Comparison of ENCODE assay signal across 9 cellular contexts in genomic region chr1:23751050-23751814, GRCh38. TPM values are rescaled to one million over a fixed set of nuclear protein-coding genes. Genes with fewer than 3 reads are reported as not detected.
A peak's percentile ranks its signal among the peaks of the same experiment; 100 is the strongest.
DNase-seq lines count a peak whose midpoint lies in the region; ATAC-seq and TF ChIP-seq lines count a peak whose summit lies in the region.
"Had no signal": no experiment of that assay in that cellular context is flagged by ENCODE, and none has a peak within 500 bp of the region (broad histone marks: within the 10 kb centered on the region; RNA-seq: fewer than 3 reads in every experiment).

No MANE protein-coding gene starts in this region.

- ATAC-seq in left lung (peak; percentile 86), upper lobe of left lung (ENCODE audit: low FRiP score in 2 of 2) (peak; percentile 59 to 69), GM19328 (IDR thresholded peaks at IDR 0.05; ENCODE audit: unreplicated experiment) (no peak)

- 62 to 63% methylated on average over 11 of the region's 11 CpGs for WGBS in upper lobe of left lung, 2 donors

- TF ChIP-seq CTCF in brain microvascular endothelial cell (IDR thresholded peaks at IDR 0.05; ENCODE audit: low read depth, low read length, missing control alignments) (peak; percentile 85), left lung (IDR thresholded peaks at IDR 0.05) (peak; percentile 45 to 68), upper lobe of left lung (IDR thresholded peaks at IDR 0.05) (peak in 5 of 6 experiments; percentile 35 to 54 (median 51))

- H3K4me3 ChIP-seq in brain microvascular endothelial cell (ENCODE audit: low read depth, low read length), result no peak overlapping the region
- no peak overlapping the region for H3K4me3 ChIP-seq in left lung
- no peak overlapping the region for H3K4me3 ChIP-seq in upper lobe of left lung
- H3K4me3 ChIP-seq: BLaER1 had no signal

- no peak for TF ChIP-seq EP300 in upper lobe of left lung (IDR thresholded peaks at IDR 0.05)

- peaks cover 64% of the 10 kb centered on the region for H3K36me3 ChIP-seq in brain microvascular endothelial cell (replicated peaks)
- H3K36me3 ChIP-seq in left lung, result peaks cover 0 to 71% of the 10 kb centered on the region in 2 donors
- H3K36me3 ChIP-seq in upper lobe of left lung, result peaks cover 54 to 76% (median 58%) of the 10 kb centered on the region in 4 donors

- TF ChIP-seq POLR2A in upper lobe of left lung (IDR thresholded peaks at IDR 0.05), result no peak

- H3K27me3 ChIP-seq in brain microvascular endothelial cell (replicated peaks) (no peaks in the 10 kb centered on the region), left lung (no peaks in the 10 kb centered on the region), upper lobe of left lung (no peaks in the 10 kb centered on the region)
- H3K27me3 ChIP-seq: BLaER1 had no signal

- intact Hi-C loops in left lung (cut with DNase I), result no loop called here

- H3K4me1 ChIP-seq in left lung (peaks cover 0 to 22% of the 10 kb centered on the region in 2 donors), upper lobe of left lung (peaks cover 13 to 30% (median 22%) of the 10 kb centered on the region in 4 donors)

- peak overlapping the region; percentile 26 for H3K27ac ChIP-seq in brain microvascular endothelial cell
- no peak overlapping the region for H3K27ac ChIP-seq in left lung
- H3K27ac ChIP-seq in upper lobe of left lung, result no peak overlapping the region
- H3K27ac ChIP-seq: BLaER1 had no signal

- in situ Hi-C loops in SK-MEL-5 (cut with HindIII; ENCODE audit: low pct_unique_long_range_greater_than_20kb, low sequenced_read_pairs), result no loop called here
- in situ Hi-C loops in brain microvascular endothelial cell (cut with HindIII; ENCODE audit: low pct_ligation_motif_present, low sequenced_read_pairs), result no loop called here

- no peaks in the 10 kb centered on the region for H3K9me3 ChIP-seq in left lung
- no peaks in the 10 kb centered on the region for H3K9me3 ChIP-seq in upper lobe of left lung
- H3K9me3 ChIP-seq: BLaER1 had no signal

- DNase-seq in DMS79 (lab: John Stamatoyannopoulos, UW), result peak; percentile 9
- DNase-seq in DMS79 treated with DMSO at 0.1 percent for 48 hours (lab: John Stamatoyannopoulos, UW), result no peak
- DNase-seq in HT1080 (ENCODE audit: low read depth), result peak; percentile 58
- DNase-seq in SK-MEL-5 (ENCODE audit: low read depth, low spot score), result peak; percentile 75
- peak; percentile 57 for DNase-seq in brain microvascular endothelial cell
- no peak for DNase-seq in left lung
- DNase-seq in upper lobe of left lung, result peak in 1 of 2 donors; percentile 36

RNA-seq across cellular contexts. Expression of gene ELOA, which starts 8.0 kb away (rescaled TPM):
- 86.5 and 105 TPM in 2 replicates for total RNA-seq in HT1080 (2014; rRNA removed; shearing (Covaris generic))
- 66.9 and 73.6 TPM in 2 replicates for polyA plus RNA-seq in HT1080 (2015; cell fraction: cytosol; rRNA removed)
- polyA plus RNA-seq in HT1080 (2015; cell fraction: nucleus; rRNA removed), result 67.5 and 69.5 TPM in 2 replicates
- 48.0 and 53.4 TPM in 2 replicates for total RNA-seq in SK-MEL-5 (2014; rRNA removed; shearing (Covaris generic))
- polyA plus RNA-seq in SK-MEL-5 (2015; cell fraction: cytosol; rRNA removed), result 44.7 and 57.7 TPM in 2 replicates
- polyA plus RNA-seq in SK-MEL-5 (2015; cell fraction: nucleus; rRNA removed), result 23.8 and 25.4 TPM in 2 replicates
- total RNA-seq in left lung, result 10 to 100 TPM; 48.6 to 50.3 TPM
- 10 to 100 TPM; 43.2 to 71.2 (median 59.0) TPM for total RNA-seq in upper lobe of left lung

RNA-seq across cellular contexts. Expression of gene PITHD1, which starts 27.0 kb away (rescaled TPM):
- total RNA-seq in HT1080 (2014; rRNA removed; shearing (Covaris generic)), result 124 and 129 TPM in 2 replicates
- 62.4 and 64.2 TPM in 2 replicates for polyA plus RNA-seq in HT1080 (2015; cell fraction: cytosol; rRNA removed)
- 39.7 and 42.5 TPM in 2 replicates for polyA plus RNA-seq in HT1080 (2015; cell fraction: nucleus; rRNA removed)
- total RNA-seq in SK-MEL-5 (2014; rRNA removed; shearing (Covaris generic)), result 36.1 and 36.5 TPM in 2 replicates
- 28.9 and 31.2 TPM in 2 replicates for polyA plus RNA-seq in SK-MEL-5 (2015; cell fraction: cytosol; rRNA removed)
- 23.6 and 33.4 TPM in 2 replicates for polyA plus RNA-seq in SK-MEL-5 (2015; cell fraction: nucleus; rRNA removed)
- total RNA-seq in left lung, result 10 to 100 TPM; 50.3 to 63.8 TPM
- total RNA-seq in upper lobe of left lung, result 10 to 100 TPM; 29.5 to 57.0 (median 45.1) TPM

RNA-seq across cellular contexts. Expression of gene LYPLA2, which starts 39.7 kb away (rescaled TPM):
- 165 and 186 TPM in 2 replicates for total RNA-seq in HT1080 (2014; rRNA removed; shearing (Covaris generic))
- polyA plus RNA-seq in HT1080 (2015; cell fraction: cytosol; rRNA removed), result 137 and 158 TPM in 2 replicates
- 155 TPM in 2 replicates for polyA plus RNA-seq in HT1080 (2015; cell fraction: nucleus; rRNA removed)
- total RNA-seq in SK-MEL-5 (2014; rRNA removed; shearing (Covaris generic)), result 78.5 and 84.9 TPM in 2 replicates
- 81.1 and 100 TPM in 2 replicates for polyA plus RNA-seq in SK-MEL-5 (2015; cell fraction: cytosol; rRNA removed)
- 104 and 117 TPM in 2 replicates for polyA plus RNA-seq in SK-MEL-5 (2015; cell fraction: nucleus; rRNA removed)
- total RNA-seq in left lung, result 10 to 100 TPM; 64.2 to 65.8 TPM
- 10 to 100 TPM; 38.5 to 84.1 (median 59.9) TPM for total RNA-seq in upper lobe of left lung

RNA-seq across cellular contexts. Expression of gene GALE, which starts 49.3 kb away (rescaled TPM):
- total RNA-seq in HT1080 (2014; rRNA removed; shearing (Covaris generic)), result 144 and 146 TPM in 2 replicates
- polyA plus RNA-seq in HT1080 (2015; cell fraction: cytosol; rRNA removed), result 169 and 186 TPM in 2 replicates
- 252 and 280 TPM in 2 replicates for polyA plus RNA-seq in HT1080 (2015; cell fraction: nucleus; rRNA removed)
- total RNA-seq in SK-MEL-5 (2014; rRNA removed; shearing (Covaris generic)), result 82.3 and 82.4 TPM in 2 replicates
- polyA plus RNA-seq in SK-MEL-5 (2015; cell fraction: cytosol; rRNA removed), result 76.4 and 85.8 TPM in 2 replicates
- polyA plus RNA-seq in SK-MEL-5 (2015; cell fraction: nucleus; rRNA removed), result 144 and 147 TPM in 2 replicates
- total RNA-seq in left lung, result 10 to 100 TPM; 57.5 to 68.0 TPM
- 10 to 100 TPM; 49.2 to 95.0 (median 59.7) TPM for total RNA-seq in upper lobe of left lung

RNA-seq across cellular contexts. Expression of gene RPL11, which starts 59.6 kb away (rescaled TPM):
- 2,017 and 2,289 TPM in 2 replicates for total RNA-seq in HT1080 (2014; rRNA removed; shearing (Covaris generic))
- polyA plus RNA-seq in HT1080 (2015; cell fraction: cytosol; rRNA removed), result 1,949 and 2,273 TPM in 2 replicates
- 729 and 755 TPM in 2 replicates for polyA plus RNA-seq in HT1080 (2015; cell fraction: nucleus; rRNA removed)
- total RNA-seq in SK-MEL-5 (2014; rRNA removed; shearing (Covaris generic)), result 1,891 and 1,988 TPM in 2 replicates
- 1,156 and 1,453 TPM in 2 replicates for polyA plus RNA-seq in SK-MEL-5 (2015; cell fraction: cytosol; rRNA removed)
- 317 and 370 TPM in 2 replicates for polyA plus RNA-seq in SK-MEL-5 (2015; cell fraction: nucleus; rRNA removed)
- total RNA-seq in left lung (100 to 1,000 TPM; 761 to 849 TPM), upper lobe of left lung (1,000 to 10,000 TPM in 1 of 6 donors, 100 to 1,000 TPM in 5; 497 to 1,020 (median 874) TPM)

Comparison
In these comparisons a context has a peak if more than half of its experiments do, and no peak if none do; other contexts are left out.
1. DNase-seq: peak in DMS79 (single experiment), HT1080 (single experiment), SK-MEL-5 (single experiment) and brain microvascular endothelial cell (single experiment); none in DMS79 treated with DMSO at 0.1 percent for 48 hours (single experiment) and left lung (0 of 2).
2. Peak in every context shown above with its lines, with median percentiles within 50 percentile points of each other: CTCF ChIP-seq.